8 cellular contexts compared by ENCODE assay signal in the genomic region with DNA sequence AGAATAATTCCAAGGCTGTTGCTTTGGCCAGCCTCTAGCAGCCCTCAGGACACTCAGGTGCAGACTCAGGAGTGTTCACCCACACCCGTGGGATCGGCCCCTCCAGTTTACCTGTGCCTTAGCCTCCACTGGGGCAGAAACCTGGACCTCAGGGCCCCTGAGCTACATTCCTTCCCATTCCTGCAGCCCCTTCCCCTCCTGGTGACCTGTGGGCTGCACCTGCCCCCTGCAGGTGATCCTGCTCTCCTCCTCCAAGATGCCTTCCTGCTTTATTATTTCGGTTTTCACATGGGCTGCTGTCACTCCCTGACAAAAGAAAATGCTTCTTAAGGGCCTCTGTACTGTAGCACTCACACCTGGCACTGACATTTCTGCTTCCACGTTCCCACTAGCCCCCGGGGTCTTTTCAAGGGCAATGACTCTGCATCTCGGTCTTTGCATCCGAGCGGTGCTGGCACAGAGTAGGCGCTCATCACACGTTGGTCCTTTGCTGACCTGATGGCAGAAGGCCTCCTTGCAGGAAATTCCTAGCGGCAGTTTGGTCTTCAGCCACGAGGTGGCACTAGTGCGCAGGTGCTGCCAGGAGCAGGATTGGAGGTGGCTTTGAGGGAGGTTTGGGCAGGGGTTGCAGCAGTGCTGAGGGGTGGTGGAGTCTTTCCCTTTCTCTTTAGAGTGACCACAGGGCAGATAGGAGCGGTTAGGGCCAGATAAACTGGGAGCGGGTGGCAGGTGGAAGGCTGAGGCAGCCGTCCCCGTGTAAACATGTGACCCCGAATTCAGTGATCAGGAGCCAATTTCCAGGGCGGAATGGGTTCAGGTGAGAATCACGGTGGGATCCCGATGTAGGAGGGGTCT. TPM values are rescaled to one million over a fixed set of nuclear protein-coding genes. Genes with fewer than 3 reads are reported as not detected.
A peak's percentile ranks its signal among the peaks of the same experiment; 100 is the strongest.
DNase-seq lines count a peak whose midpoint lies in the region; ATAC-seq and TF ChIP-seq lines count a peak whose summit lies in the region.

No MANE protein-coding gene starts in this region.

- TF ChIP-seq CTCF in choroid plexus epithelial cell (conservative IDR thresholded peaks at IDR 0.05; ENCODE audit: low read depth, low read length) (peak; percentile 98), lower leg skin (IDR thresholded peaks at IDR 0.05) (no peak)

- no peak for ATAC-seq in GM21786 (IDR thresholded peaks at IDR 0.05; ENCODE audit: unreplicated experiment)

- TF ChIP-seq POLR2A in lower leg skin (IDR thresholded peaks at IDR 0.05) = no peak

- WGBS in lower leg skin, 2 donors = 14 to 15% methylated on average over 20 to 21 of the region's 21 CpGs

- intact Hi-C loops in lower leg skin (cut with DNase I; ENCODE audit: low total_unique reads) = loop anchor here (5.0 kb wide), 1 partner anchor 324 kb away; no protein-coding TSS in a partner anchor

- no peak overlapping the region for H3K4me3 ChIP-seq in choroid plexus epithelial cell (ENCODE audit: low read depth, low read length)
- H3K4me3 ChIP-seq in lower leg skin (ENCODE audit: low read depth, poor library complexity, severe bottlenecking) = no peak overlapping the region

- DNase-seq in AML-193 (lab: John Stamatoyannopoulos, UW) (peak; percentile 22 to 30), GOT3 (lab: John Stamatoyannopoulos, UW) (peak; percentile 61), NCI-H446 treated with DMSO at 0.1 percent for 48 hours (lab: John Stamatoyannopoulos, UW) (peak; percentile 11), choroid plexus epithelial cell (ENCODE audit: low read depth) (peak; percentile 67), lower leg skin (ENCODE audit: low spot score in 2 of 2) (peak; percentile 53 to 89)
- DNase-seq in activated CD4-positive, alpha-beta T cell treated with anti-CD3 and anti-CD28 coated beads for 4 hours = peak; percentile 48 to 78
- DNase-seq in stimulated activated CD8-positive, alpha-beta memory T cell treated with anti-CD3 and anti-CD28 coated beads, Interleukin-12 subunit alpha, Interleukin-12 subunit beta, amount 100 ng/mL, for 24 hours (ENCODE audit: extremely low read depth) = peak; percentile 20

RNA-seq across cellular contexts. Expression of a gene that starts 25.3 kb away (rescaled TPM):
- 100 to 1,000 TPM in 1 of 4 donors, 10 to 100 TPM in 3; 81.2 to 117 (median 91.0) TPM for total RNA-seq in lower leg skin

Comparison
In these comparisons a context has a peak if more than half of its experiments do, and no peak if none do; other contexts are left out.
1. DNase-seq: peak in every context shown above with its lines; median percentile 71 in lower leg skin; 67 in choroid plexus epithelial cell; 63 in activated CD4-positive, alpha-beta T cell treated with anti-CD3 and anti-CD28 coated beads for 4 hours; 61 in GOT3; 26 in AML-193; 20 in stimulated activated CD8-positive, alpha-beta memory T cell treated with anti-CD3 and anti-CD28 coated beads, Interleukin-12 subunit alpha, Interleukin-12 subunit beta, amount 100 ng/mL, for 24 hours; 11 in NCI-H446 treated with DMSO at 0.1 percent for 48 hours.